In genomic region chr16:58629681-58630640, GRCh38 we compare ENCODE assay signal across 8 cellular contexts. TPM values are rescaled to one million over a fixed set of nuclear protein-coding genes. Genes with fewer than 3 reads are reported as not detected.
DNase-seq lines count a peak whose midpoint lies in the region; ATAC-seq, FAIRE-seq and TF ChIP-seq lines count a peak whose summit lies in the region.

CNOT1 (minus strand) TSS chr16:58629826; CDS start chr16:58599337, 30,489 bp downstream.

- peak; percentile 73 for TF ChIP-seq POLR2A in GM19099 (IDR thresholded peaks at IDR 0.05; ENCODE audit: extremely low read depth, insufficient read length, low read depth)

- peak within 1 kb of the TSS; percentile 99 for H3K4me2 ChIP-seq in keratinocyte (ENCODE audit: control insufficient read depth, extremely low read depth, insufficient read depth, low read depth, low read length)

- dilution Hi-C loops in keratinocyte (cut with MboI; ENCODE audit: extremely low pct_ligation_motif_present, low sequenced_read_pairs) = no loop called here

- peaks cover 9% of the 10 kb centered on the region for H3K4me1 ChIP-seq in keratinocyte (ENCODE audit: control insufficient read depth, extremely low read depth, insufficient read depth, low read length)

- ATAC-seq in HG03432 (IDR thresholded peaks at IDR 0.05; ENCODE audit: unreplicated experiment) = peak; percentile 89

- peak within 1 kb of the TSS; percentile 100 for H3K9ac ChIP-seq in keratinocyte (ENCODE audit: control insufficient read depth, extremely low read depth, insufficient read depth, low read length)

- no peaks in the 10 kb centered on the region for H4K20me1 ChIP-seq in keratinocyte (ENCODE audit: control insufficient read depth, extremely low read depth, insufficient read depth, low read length)

- no peaks in the 10 kb centered on the region for H3K9me1 ChIP-seq in keratinocyte (ENCODE audit: control insufficient read depth, extremely low read depth, insufficient read depth, low read length)

- no peaks in the 10 kb centered on the region for H3K9me3 ChIP-seq in keratinocyte (ENCODE audit: control insufficient read depth, low read depth, low read length)

- TF ChIP-seq CTCF in keratinocyte (optimal IDR thresholded peaks at IDR 0.05 in 1 of 3, IDR thresholded peaks at IDR 0.05 in 1 of 3, conservative IDR thresholded peaks at IDR 0.05 in 1 of 3; ENCODE audit: extremely low read depth in 1 of 3, insufficient read depth in 2 of 3, low read length in 3 of 3) = no peak

- peaks cover 47% of the 10 kb centered on the region for H3K79me2 ChIP-seq in keratinocyte (ENCODE audit: control insufficient read depth, insufficient read depth, low read length)

- H3K27me3 ChIP-seq in keratinocyte (ENCODE audit: control insufficient read depth, extremely low read depth, insufficient read depth, low read length) = no peaks in the 10 kb centered on the region

- peak within 1 kb of the TSS; percentile 98 for H2AFZ ChIP-seq in keratinocyte (ENCODE audit: control insufficient read depth, low read length)

- peak; percentile 90 for FAIRE-seq in keratinocyte (lab: Jason Lieb, UNC)

- H3K27ac ChIP-seq in keratinocyte (ENCODE audit: control insufficient read depth, insufficient read depth, low read length) = peak within 1 kb of the TSS; percentile 100

- H3K4me3 ChIP-seq in keratinocyte (ENCODE audit: control insufficient read depth in 2 of 3, extremely low read depth in 1 of 3, insufficient read depth in 2 of 3, low read depth in 1 of 3, low read length in 3 of 3) = peak within 1 kb of the TSS; percentile 86 to 98 (median 95)

- peaks cover 0 to 3% of the 10 kb centered on the region in 2 experiments for H3K36me3 ChIP-seq in keratinocyte (ENCODE audit: control insufficient read depth in 2 of 2, extremely low read depth in 1 of 2, insufficient read depth in 2 of 2, low read length in 2 of 2)

- DNase-seq in AG20443 (ENCODE audit: low spot score) (peak; percentile 97), NCI-H510A (lab: John Stamatoyannopoulos, UW) (peak; percentile 89), cerebellum (ENCODE audit: low spot score) (peak; percentile 97), keratinocyte (ENCODE audit: low read depth, low spot score) (peak; percentile 85)
- peak; percentile 96 for DNase-seq in activated CD4-positive, alpha-beta T cell treated with anti-CD3 and anti-CD28 coated beads for 1 hour
- DNase-seq in stimulated activated CD4-positive, alpha-beta T cell treated with anti-CD3 and anti-CD28 coated beads, Interleukin-15, amount 100 ng/mL, for 1 hour (ENCODE audit: low read depth in 1 of 2, low spot score in 1 of 2) = peak; percentile 95

RNA-seq across cellular contexts. Expression of gene CNOT1, which starts in this region (rescaled TPM):
- 121 TPM for total RNA-seq in cerebellum
- polyA plus RNA-seq in keratinocyte = 135 to 196 TPM (median 163 TPM) in 3 replicates
- 62.4 TPM for polyA plus RNA-seq in keratinocyte (2011; ENCODE audit: low read depth)
- 93.7 and 135 TPM in 2 replicates for polyA plus RNA-seq in keratinocyte (2011; cell fraction: cytosol; rRNA removed)
- 204 and 228 TPM in 2 replicates for polyA plus RNA-seq in keratinocyte (2011; cell fraction: nucleus; rRNA removed)
- polyA plus RNA-seq in keratinocyte (2012; ENCODE audit: low replicate concordance) = 80.2 and 95.9 TPM in 2 replicates
- polyA minus RNA-seq in keratinocyte = 300 to 783 TPM (median 545 TPM) in 3 replicates
- polyA minus RNA-seq in keratinocyte (2011; cell fraction: cytosol; rRNA and poly(A)+ RNA removed) = 201 TPM
- polyA minus RNA-seq in keratinocyte (2011; cell fraction: nucleus; rRNA and poly(A)+ RNA removed) = 362 and 561 TPM in 2 replicates

Comparison
In these comparisons a context has a peak if more than half of its experiments do, and no peak if none do; other contexts are left out.
1. Peak in every context shown above with its lines: DNase-seq, ATAC-seq, H3K4me3 ChIP-seq and H3K27ac ChIP-seq.